In the genomic region with DNA sequence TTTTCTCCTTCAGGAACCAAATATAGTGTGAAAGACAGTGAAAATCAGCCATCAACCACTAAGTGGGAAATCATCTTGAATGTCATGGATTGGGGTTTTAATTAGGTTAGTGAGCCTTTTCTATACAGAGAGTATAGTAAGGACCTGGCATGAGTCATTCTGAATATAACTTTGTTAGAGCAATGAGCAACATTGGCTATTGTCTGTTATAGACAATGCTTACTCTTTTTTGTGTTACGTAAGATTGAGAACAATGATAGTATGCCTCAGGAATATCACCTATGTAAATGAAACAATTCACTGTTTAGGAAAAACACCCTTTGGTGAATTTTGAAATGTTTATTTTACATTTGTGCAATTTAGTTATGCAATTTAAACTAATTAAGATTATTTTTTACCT, we compare ENCODE assay signal across 20 cellular contexts.
DNase-seq lines count a peak whose midpoint lies in the region; ATAC-seq and TF ChIP-seq lines count a peak whose summit lies in the region.
"Had no signal": no experiment of that assay in that cellular context is flagged by ENCODE, and none has a peak within 500 bp of the region (broad histone marks: within the 10 kb centered on the region; RNA-seq: fewer than 3 reads in every experiment).

No MANE protein-coding gene starts in this region.

- ATAC-seq in RWPE2 (ENCODE audit: low read depth): peak; percentile 56; the same call in 1 of the 3 replicates
- peak; percentile 84 for ATAC-seq in foreskin keratinocyte
- ATAC-seq in omental fat pad (ENCODE audit: low FRiP score): no peak
- ATAC-seq: CD8-positive, alpha-beta T cell; GM12878; HCT116 had no signal

- no peak overlapping the region for H2AFZ ChIP-seq in MM.1S (ENCODE audit: low read length)

- H3K9ac ChIP-seq in MM.1S (ENCODE audit: low read length): no peak overlapping the region
- H3K9ac ChIP-seq: BLaER1 treated with 17β-estradiol and CSF1 and Interleukin-3, amounts not matched to agents 10 nM and 100 nM had no signal

- H3K27me3 ChIP-seq in RWPE2 (ENCODE audit: insufficient read depth, poor library complexity, severe bottlenecking) (no peaks in the 10 kb centered on the region), foreskin keratinocyte (no peaks in the 10 kb centered on the region), MM.1S (replicated peaks; ENCODE audit: insufficient read depth, low read length) (no peaks in the 10 kb centered on the region)
- H3K27me3 ChIP-seq: BLaER1 treated with 17β-estradiol and CSF1 and Interleukin-3, amounts not matched to agents 10 nM and 100 nM had no signal

- H3F3A ChIP-seq in MM.1S (ENCODE audit: insufficient read depth, low read length): no peaks in the 10 kb centered on the region

- TF ChIP-seq CTCF in RWPE2 (IDR thresholded peaks at IDR 0.05; ENCODE audit: poor library complexity, severe bottlenecking): no peak
- no peak for TF ChIP-seq CTCF in epithelial cell of esophagus (IDR thresholded peaks at IDR 0.05; ENCODE audit: insufficient read depth, low read depth, low read length, missing control alignments)
- TF ChIP-seq CTCF in foreskin keratinocyte (conservative IDR thresholded peaks at IDR 0.05): no peak
- TF ChIP-seq CTCF in omental fat pad (IDR thresholded peaks at IDR 0.05): no peak
- no peak for TF ChIP-seq CTCF in MM.1S (IDR thresholded peaks at IDR 0.05; ENCODE audit: low read length)

- peak; percentile 4 for DNase-seq in HT1080 (ENCODE audit: low read depth)
- DNase-seq in RWPE2 (ENCODE audit: low spot score): no peak
- DNase-seq in epithelial cell of esophagus (ENCODE audit: low read depth): peak; percentile 62
- peak; percentile 41 to 61 for DNase-seq in foreskin keratinocyte
- DNase-seq in omental fat pad (ENCODE audit: low spot score): no peak
- DNase-seq in MM.1S: no peak
- no peak for DNase-seq in NCI-H2171 treated with DMSO at 0.1 percent for 48 hours (lab: John Stamatoyannopoulos, UW)
- DNase-seq in COLO829 (ENCODE audit: low spot score): no peak
- DNase-seq: CD8-positive, alpha-beta T cell; COR-L47; DMS 273 treated with DMSO at 0.1 percent for 48 hours; DMS53; DND-41; EL; GOT3; H7; HFFc6 had no signal

- H3K36me3 ChIP-seq in RWPE2 (ENCODE audit: low read depth) (no peaks in the 10 kb centered on the region), MM.1S (replicated peaks; ENCODE audit: insufficient read depth, low read length) (no peaks in the 10 kb centered on the region)
- H3K36me3 ChIP-seq: BLaER1 treated with 17β-estradiol and CSF1 and Interleukin-3, amounts not matched to agents 10 nM and 100 nM had no signal

- H3K79me2 ChIP-seq in MM.1S (ENCODE audit: low read length): no peaks in the 10 kb centered on the region

- H3K4me3 ChIP-seq in RWPE2 (ENCODE audit: severe bottlenecking) (no peak overlapping the region), epithelial cell of esophagus (ENCODE audit: low read length) (no peak overlapping the region), MM.1S (ENCODE audit: low read length) (no peak overlapping the region)
- H3K4me3 ChIP-seq: BLaER1 treated with 17β-estradiol and CSF1 and Interleukin-3, amounts not matched to agents 10 nM and 100 nM; GM12878 had no signal

- H4K20me1 ChIP-seq in MM.1S (ENCODE audit: insufficient read depth, low read length): no peaks in the 10 kb centered on the region
- H4K20me1 ChIP-seq: BLaER1 treated with 17β-estradiol and CSF1 and Interleukin-3, amounts not matched to agents 10 nM and 100 nM had no signal

- H3K9me2 ChIP-seq in MM.1S (replicated peaks; ENCODE audit: insufficient read depth, low read length): no peaks in the 10 kb centered on the region

- no peak overlapping the region for H3K27ac ChIP-seq in RWPE2 (ENCODE audit: poor library complexity, severe bottlenecking)
- H3K27ac ChIP-seq in foreskin keratinocyte: no peak overlapping the region
- no peak overlapping the region for H3K27ac ChIP-seq in MM.1S (ENCODE audit: low read length)
- H3K27ac ChIP-seq: BLaER1 treated with 17β-estradiol and CSF1 and Interleukin-3, amounts not matched to agents 10 nM and 100 nM had no signal

- no peaks in the 10 kb centered on the region for H3K9me3 ChIP-seq in RWPE2 (ENCODE audit: severe bottlenecking)
- no peaks in the 10 kb centered on the region for H3K9me3 ChIP-seq in MM.1S (replicated peaks; ENCODE audit: insufficient read depth, low read length)
- H3K9me3 ChIP-seq: BLaER1 treated with 17β-estradiol and CSF1 and Interleukin-3, amounts not matched to agents 10 nM and 100 nM had no signal

- no peak overlapping the region for H3K4me2 ChIP-seq in MM.1S (ENCODE audit: low read depth, low read length)
- H3K4me2 ChIP-seq: BLaER1 treated with 17β-estradiol and CSF1 and Interleukin-3, amounts not matched to agents 10 nM and 100 nM had no signal

- no peaks in the 10 kb centered on the region for H3K4me1 ChIP-seq in RWPE2 (ENCODE audit: insufficient read depth, poor library complexity, severe bottlenecking)
- no peaks in the 10 kb centered on the region for H3K4me1 ChIP-seq in foreskin keratinocyte
- H3K4me1 ChIP-seq in MM.1S (ENCODE audit: low read length): no peaks in the 10 kb centered on the region
- H3K4me1 ChIP-seq: BLaER1 treated with 17β-estradiol and CSF1 and Interleukin-3, amounts not matched to agents 10 nM and 100 nM had no signal

Comparison
In these comparisons a context has a peak if more than half of its experiments do, and no peak if none do; other contexts are left out.
1. DNase-seq: peak in HT1080 (single experiment), epithelial cell of esophagus (single experiment) and foreskin keratinocyte (2 of 2); none in RWPE2 (single experiment), omental fat pad (single experiment), MM.1S (single experiment), NCI-H2171 treated with DMSO at 0.1 percent for 48 hours (single experiment) and COLO829 (single experiment).